8 cellular contexts compared by ENCODE assay signal in the genomic region with DNA sequence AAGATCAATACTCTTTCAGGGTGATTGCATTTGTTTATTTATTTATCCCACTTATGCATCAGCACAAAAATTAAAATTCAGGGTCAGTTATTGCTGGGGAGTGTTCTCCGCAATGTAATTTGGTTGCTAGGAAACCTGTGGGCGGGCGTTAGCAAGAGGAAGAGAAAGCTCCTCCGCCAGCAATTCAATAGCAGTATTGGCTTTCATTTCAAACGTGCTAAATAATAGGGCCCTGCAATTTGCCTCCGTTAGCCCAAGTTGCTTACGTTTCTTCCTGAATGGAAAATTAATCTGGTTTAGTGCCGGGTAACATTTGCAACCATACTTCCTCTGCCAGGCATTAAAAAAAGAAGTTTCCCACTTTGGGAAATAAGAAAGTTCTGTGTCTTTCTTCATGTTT. TPM values are rescaled to one million over a fixed set of nuclear protein-coding genes. Genes with fewer than 3 reads are reported as not detected.
DNase-seq lines count a peak whose midpoint lies in the region; ATAC-seq, FAIRE-seq and TF ChIP-seq lines count a peak whose summit lies in the region.

No MANE protein-coding gene starts in this region.

- peaks cover 3 to 6% (median 5%) of the 10 kb centered on the region in 3 donors for H3K4me1 ChIP-seq in pancreas

- CTCF ChIA-PET in activated CD8-positive, alpha-beta T cell treated with anti-CD3 and anti-CD28 coated beads, Interleukin-2, amount 10 ng/mL, durations not matched to agents 7 days and 5 days (lab: Charles Lee): interaction anchor here (1.2 to 1.5 kb wide), 3 partner anchors 11 to 25 kb away, joined by 3 to 4 read pairs (median 3); no protein-coding TSS in a partner anchor

- no peak for FAIRE-seq in pancreas (lab: Jason Lieb, UNC)

- H3K4me3 ChIP-seq in pancreas: peak overlapping the region in 1 of 4 donors; percentile 2

- H3K36me3 ChIP-seq in pancreas: no peaks in the 10 kb centered on the region

- H3K4me3 Mint-ChIP-seq in activated CD8-positive, alpha-beta T cell treated with anti-CD3 and anti-CD28 coated beads, Interleukin-2, amount 10 ng/mL, durations not matched to agents 7 days and 5 days: peak overlapping the region; percentile 26

- TF ChIP-seq CTCF in GM10266 (IDR thresholded peaks at IDR 0.05; ENCODE audit: control insufficient read depth, insufficient read depth, low read depth, missing control alignments) (no peak), pancreas (IDR thresholded peaks at IDR 0.05) (no peak)

- no peaks in the 10 kb centered on the region for H3K9me3 Mint-ChIP-seq in activated CD8-positive, alpha-beta T cell treated with anti-CD3 and anti-CD28 coated beads, Interleukin-2, amount 10 ng/mL, durations not matched to agents 7 days and 5 days (ENCODE audit: insufficient read depth)

- peak overlapping the region; percentile 43 for H3K27ac Mint-ChIP-seq in activated CD8-positive, alpha-beta T cell treated with anti-CD3 and anti-CD28 coated beads, Interleukin-2, amount 10 ng/mL, durations not matched to agents 7 days and 5 days

- peaks cover 27% of the 10 kb centered on the region for H3K4me1 Mint-ChIP-seq in activated CD8-positive, alpha-beta T cell treated with anti-CD3 and anti-CD28 coated beads, Interleukin-2, amount 10 ng/mL, durations not matched to agents 7 days and 5 days (ENCODE audit: low read depth)

- TF ChIP-seq POLR2A in erythroblast (IDR thresholded peaks at IDR 0.05; ENCODE audit: low read length): no peak

- peak; percentile 88 for ATAC-seq in activated CD8-positive, alpha-beta T cell treated with anti-CD3 and anti-CD28 coated beads, Interleukin-2, amount 10 ng/mL, durations not matched to agents 7 days and 5 days
- peak in 3 of 4 donors; percentile 72 to 84 (median 72) for ATAC-seq in pancreas

- intact Hi-C loops in pancreas (cut with DNase I): no loop called here

- no peak overlapping the region for H3K27ac ChIP-seq in pancreas

- WGBS in pancreas, 2 donors: 63 to 69% methylated on average over 8 of the region's 8 CpGs

- H3K36me3 Mint-ChIP-seq in activated CD8-positive, alpha-beta T cell treated with anti-CD3 and anti-CD28 coated beads, Interleukin-2, amount 10 ng/mL, durations not matched to agents 7 days and 5 days (ENCODE audit: low read depth): no peaks in the 10 kb centered on the region

- H3K27me3 ChIP-seq in pancreas: no peaks in the 10 kb centered on the region

- POLR2A ChIA-PET in activated CD8-positive, alpha-beta T cell treated with anti-CD3 and anti-CD28 coated beads, Interleukin-2, amount 10 ng/mL, durations not matched to agents 7 days and 5 days (lab: Charles Lee): interaction anchor here (0.6 to 1.0 kb wide), 3 partner anchors 20 to 37 kb away, joined by 3 to 5 read pairs (median 3); no protein-coding TSS in a partner anchor

- no peaks in the 10 kb centered on the region for H3K9me3 ChIP-seq in pancreas

- DNase-seq in GM10266 (ENCODE audit: extremely low spot score): peak; percentile 34
- peak; percentile 22 for DNase-seq in HCEC 1CT
- DNase-seq in NCI-H2029 (lab: John Stamatoyannopoulos, UW): peak; percentile 93
- peak; percentile 80 for DNase-seq in activated CD8-positive, alpha-beta T cell treated with anti-CD3 and anti-CD28 coated beads, Interleukin-2, amount 10 ng/mL, durations not matched to agents 7 days and 5 days
- DNase-seq in erythroblast (lab: John Stamatoyannopoulos, UW): peak; percentile 23 to 26
- peak in 2 of 6 donors; percentile 35 to 61 for DNase-seq in pancreas
- no peak for DNase-seq in COLO829 (ENCODE audit: low spot score)
- no peak for DNase-seq in NCI-H1694 (lab: John Stamatoyannopoulos, UW)

- no peaks in the 10 kb centered on the region for H3K27me3 Mint-ChIP-seq in activated CD8-positive, alpha-beta T cell treated with anti-CD3 and anti-CD28 coated beads, Interleukin-2, amount 10 ng/mL, durations not matched to agents 7 days and 5 days (ENCODE audit: low read depth)

RNA-seq across cellular contexts. Expression of a gene that starts 35.5 kb away (rescaled TPM):
- total RNA-seq in activated CD8-positive, alpha-beta T cell treated with anti-CD3 and anti-CD28 coated beads, Interleukin-2, amount 10 ng/mL, durations not matched to agents 7 days and 5 days: 10 to 100 TPM; 33.9 to 35.8 TPM
- total RNA-seq in pancreas: 10 to 100 TPM in 1 of 6 donors, 1 to 10 TPM in 5; 6.3 to 12.1 (median 8.1) TPM
- 1 to 10 TPM; 1.8 to 6.7 TPM for polyA plus RNA-seq in pancreas

Comparison
In these comparisons a context has a peak if more than half of its experiments do, and no peak if none do; other contexts are left out.
1. DNase-seq: peak in GM10266 (single experiment), HCEC 1CT (single experiment), NCI-H2029 (single experiment), activated CD8-positive, alpha-beta T cell treated with anti-CD3 and anti-CD28 coated beads, Interleukin-2, amount 10 ng/mL, durations not matched to agents 7 days and 5 days (single experiment) and erythroblast (2 of 2); none in COLO829 (single experiment) and NCI-H1694 (single experiment).